Comparison of ENCODE assay signal across 1 cellular context in genomic region chr3:66486187-66486586, GRCh38.
TF ChIP-seq lines count a peak whose summit lies in the region.

No MANE protein-coding gene starts in this region.

TF ChIP-seq in H1, 55 proteins besides CTCF, POLR2A, EP300 and RAD21 (continued from another document):
- TF ChIP-seq, protein P1, sequence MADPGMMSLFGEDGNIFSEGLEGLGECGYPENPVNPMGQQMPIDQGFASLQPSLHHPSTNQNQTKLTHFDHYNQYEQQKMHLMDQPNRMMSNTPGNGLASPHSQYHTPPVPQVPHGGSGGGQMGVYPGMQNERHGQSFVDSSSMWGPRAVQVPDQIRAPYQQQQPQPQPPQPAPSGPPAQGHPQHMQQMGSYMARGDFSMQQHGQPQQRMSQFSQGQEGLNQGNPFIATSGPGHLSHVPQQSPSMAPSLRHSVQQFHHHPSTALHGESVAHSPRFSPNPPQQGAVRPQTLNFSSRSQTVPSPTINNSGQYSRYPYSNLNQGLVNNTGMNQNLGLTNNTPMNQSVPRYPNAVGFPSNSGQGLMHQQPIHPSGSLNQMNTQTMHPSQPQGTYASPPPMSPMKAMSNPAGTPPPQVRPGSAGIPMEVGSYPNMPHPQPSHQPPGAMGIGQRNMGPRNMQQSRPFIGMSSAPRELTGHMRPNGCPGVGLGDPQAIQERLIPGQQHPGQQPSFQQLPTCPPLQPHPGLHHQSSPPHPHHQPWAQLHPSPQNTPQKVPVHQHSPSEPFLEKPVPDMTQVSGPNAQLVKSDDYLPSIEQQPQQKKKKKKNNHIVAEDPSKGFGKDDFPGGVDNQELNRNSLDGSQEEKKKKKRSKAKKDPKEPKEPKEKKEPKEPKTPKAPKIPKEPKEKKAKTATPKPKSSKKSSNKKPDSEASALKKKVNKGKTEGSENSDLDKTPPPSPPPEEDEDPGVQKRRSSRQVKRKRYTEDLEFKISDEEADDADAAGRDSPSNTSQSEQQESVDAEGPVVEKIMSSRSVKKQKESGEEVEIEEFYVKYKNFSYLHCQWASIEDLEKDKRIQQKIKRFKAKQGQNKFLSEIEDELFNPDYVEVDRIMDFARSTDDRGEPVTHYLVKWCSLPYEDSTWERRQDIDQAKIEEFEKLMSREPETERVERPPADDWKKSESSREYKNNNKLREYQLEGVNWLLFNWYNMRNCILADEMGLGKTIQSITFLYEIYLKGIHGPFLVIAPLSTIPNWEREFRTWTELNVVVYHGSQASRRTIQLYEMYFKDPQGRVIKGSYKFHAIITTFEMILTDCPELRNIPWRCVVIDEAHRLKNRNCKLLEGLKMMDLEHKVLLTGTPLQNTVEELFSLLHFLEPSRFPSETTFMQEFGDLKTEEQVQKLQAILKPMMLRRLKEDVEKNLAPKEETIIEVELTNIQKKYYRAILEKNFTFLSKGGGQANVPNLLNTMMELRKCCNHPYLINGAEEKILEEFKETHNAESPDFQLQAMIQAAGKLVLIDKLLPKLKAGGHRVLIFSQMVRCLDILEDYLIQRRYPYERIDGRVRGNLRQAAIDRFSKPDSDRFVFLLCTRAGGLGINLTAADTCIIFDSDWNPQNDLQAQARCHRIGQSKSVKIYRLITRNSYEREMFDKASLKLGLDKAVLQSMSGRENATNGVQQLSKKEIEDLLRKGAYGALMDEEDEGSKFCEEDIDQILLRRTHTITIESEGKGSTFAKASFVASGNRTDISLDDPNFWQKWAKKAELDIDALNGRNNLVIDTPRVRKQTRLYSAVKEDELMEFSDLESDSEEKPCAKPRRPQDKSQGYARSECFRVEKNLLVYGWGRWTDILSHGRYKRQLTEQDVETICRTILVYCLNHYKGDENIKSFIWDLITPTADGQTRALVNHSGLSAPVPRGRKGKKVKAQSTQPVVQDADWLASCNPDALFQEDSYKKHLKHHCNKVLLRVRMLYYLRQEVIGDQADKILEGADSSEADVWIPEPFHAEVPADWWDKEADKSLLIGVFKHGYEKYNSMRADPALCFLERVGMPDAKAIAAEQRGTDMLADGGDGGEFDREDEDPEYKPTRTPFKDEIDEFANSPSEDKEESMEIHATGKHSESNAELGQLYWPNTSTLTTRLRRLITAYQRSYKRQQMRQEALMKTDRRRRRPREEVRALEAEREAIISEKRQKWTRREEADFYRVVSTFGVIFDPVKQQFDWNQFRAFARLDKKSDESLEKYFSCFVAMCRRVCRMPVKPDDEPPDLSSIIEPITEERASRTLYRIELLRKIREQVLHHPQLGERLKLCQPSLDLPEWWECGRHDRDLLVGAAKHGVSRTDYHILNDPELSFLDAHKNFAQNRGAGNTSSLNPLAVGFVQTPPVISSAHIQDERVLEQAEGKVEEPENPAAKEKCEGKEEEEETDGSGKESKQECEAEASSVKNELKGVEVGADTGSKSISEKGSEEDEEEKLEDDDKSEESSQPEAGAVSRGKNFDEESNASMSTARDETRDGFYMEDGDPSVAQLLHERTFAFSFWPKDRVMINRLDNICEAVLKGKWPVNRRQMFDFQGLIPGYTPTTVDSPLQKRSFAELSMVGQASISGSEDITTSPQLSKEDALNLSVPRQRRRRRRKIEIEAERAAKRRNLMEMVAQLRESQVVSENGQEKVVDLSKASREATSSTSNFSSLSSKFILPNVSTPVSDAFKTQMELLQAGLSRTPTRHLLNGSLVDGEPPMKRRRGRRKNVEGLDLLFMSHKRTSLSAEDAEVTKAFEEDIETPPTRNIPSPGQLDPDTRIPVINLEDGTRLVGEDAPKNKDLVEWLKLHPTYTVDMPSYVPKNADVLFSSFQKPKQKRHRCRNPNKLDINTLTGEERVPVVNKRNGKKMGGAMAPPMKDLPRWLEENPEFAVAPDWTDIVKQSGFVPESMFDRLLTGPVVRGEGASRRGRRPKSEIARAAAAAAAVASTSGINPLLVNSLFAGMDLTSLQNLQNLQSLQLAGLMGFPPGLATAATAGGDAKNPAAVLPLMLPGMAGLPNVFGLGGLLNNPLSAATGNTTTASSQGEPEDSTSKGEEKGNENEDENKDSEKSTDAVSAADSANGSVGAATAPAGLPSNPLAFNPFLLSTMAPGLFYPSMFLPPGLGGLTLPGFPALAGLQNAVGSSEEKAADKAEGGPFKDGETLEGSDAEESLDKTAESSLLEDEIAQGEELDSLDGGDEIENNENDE (IDR thresholded peaks at IDR 0.05; ENCODE audit: insufficient replicate concordance, low read length) = no peak
- TF ChIP-seq SIX5 (IDR thresholded peaks at IDR 0.05; ENCODE audit: low read depth, low read length) = no peak
- TF ChIP-seq CBX5 (IDR thresholded peaks at IDR 0.05; ENCODE audit: low read depth, low read length) = no peak
- TF ChIP-seq MAFK (IDR thresholded peaks at IDR 0.05; ENCODE audit: low read depth, low read length) = no peak
- no peak for TF ChIP-seq FOSL1 (IDR thresholded peaks at IDR 0.05; ENCODE audit: insufficient read depth, low read depth, low read length)
- no peak for TF ChIP-seq ZNF274 (IDR thresholded peaks at IDR 0.05; ENCODE audit: borderline replicate concordance, extremely low read depth, low read length)
- no peak for TF ChIP-seq SP2 (IDR thresholded peaks at IDR 0.05; ENCODE audit: low read length)
- no peak for TF ChIP-seq NANOG (IDR thresholded peaks at IDR 0.05; ENCODE audit: insufficient read depth, low read depth, low read length, poor library complexity, severe bottlenecking)
- no peak for TF ChIP-seq HDAC2 (IDR thresholded peaks at IDR 0.05; ENCODE audit: borderline replicate concordance in 1 of 2, low read depth in 2 of 2, low read length in 2 of 2)
- TF ChIP-seq JUN (IDR thresholded peaks at IDR 0.05; ENCODE audit: low read depth, low read length) = no peak
- no peak for TF ChIP-seq GABPA (IDR thresholded peaks at IDR 0.05; ENCODE audit: borderline replicate concordance, insufficient read depth, low read length)
- TF ChIP-seq CTBP2 (IDR thresholded peaks at IDR 0.05; ENCODE audit: borderline replicate concordance, insufficient read depth, insufficient read length, low read length) = no peak
- no peak for TF ChIP-seq TAF7 (optimal IDR thresholded peaks at IDR 0.05; ENCODE audit: borderline replicate concordance, low read depth, low read length)
- no peak for TF ChIP-seq EGR1 (IDR thresholded peaks at IDR 0.05; ENCODE audit: borderline replicate concordance, low read depth, low read length)
- TF ChIP-seq NRF1 (IDR thresholded peaks at IDR 0.05; ENCODE audit: low read depth, low read length) = no peak
- TF ChIP-seq SIRT6 (IDR thresholded peaks at IDR 0.05; ENCODE audit: low read length) = no peak
